ENCODE assay signal across 1 cellular context in genomic region chr5:96934695-96935555, GRCh38.
TF ChIP-seq lines count a peak whose summit lies in the region.

No MANE protein-coding gene starts in this region.

TF ChIP-seq in HepG2, 621 proteins besides CTCF, POLR2A, EP300 and RAD21 (continued from another document):
- TF ChIP-seq GATAD1 (CRISPR knock-in tag; IDR thresholded peaks at IDR 0.05) = peak; percentile 21
- peak; percentile 74 for TF ChIP-seq HOXA3 (CRISPR knock-in tag; IDR thresholded peaks at IDR 0.05)
- TF ChIP-seq TFDP2 (CRISPR knock-in tag; IDR thresholded peaks at IDR 0.05) = peak; percentile 71; the same call in 1 of the 2 replicates
- TF ChIP-seq ZNF230 (CRISPR knock-in tag; IDR thresholded peaks at IDR 0.05) = no peak
- no peak for TF ChIP-seq THAP8 (CRISPR knock-in tag; IDR thresholded peaks at IDR 0.05; ENCODE audit: borderline replicate concordance)
- TF ChIP-seq EEA1 (CRISPR knock-in tag; IDR thresholded peaks at IDR 0.05; ENCODE audit: borderline replicate concordance) = peak; percentile 88; the same call in 1 of the 2 replicates
- TF ChIP-seq AGO2 (optimal IDR thresholded peaks at IDR 0.05; ENCODE audit: low read depth, low read length) = peak; percentile 70
- TF ChIP-seq, protein P1, sequence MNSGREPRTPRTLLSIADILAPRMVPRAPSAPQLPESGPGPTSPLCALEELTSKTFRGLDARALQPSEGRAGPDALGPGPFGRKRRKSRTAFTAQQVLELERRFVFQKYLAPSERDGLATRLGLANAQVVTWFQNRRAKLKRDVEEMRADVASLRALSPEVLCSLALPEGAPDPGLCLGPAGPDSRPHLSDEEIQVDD (CRISPR knock-in tag; IDR thresholded peaks at IDR 0.05; ENCODE audit: borderline replicate concordance) = no peak; the same call in 1 of the 2 replicates
- TF ChIP-seq, protein P2, sequence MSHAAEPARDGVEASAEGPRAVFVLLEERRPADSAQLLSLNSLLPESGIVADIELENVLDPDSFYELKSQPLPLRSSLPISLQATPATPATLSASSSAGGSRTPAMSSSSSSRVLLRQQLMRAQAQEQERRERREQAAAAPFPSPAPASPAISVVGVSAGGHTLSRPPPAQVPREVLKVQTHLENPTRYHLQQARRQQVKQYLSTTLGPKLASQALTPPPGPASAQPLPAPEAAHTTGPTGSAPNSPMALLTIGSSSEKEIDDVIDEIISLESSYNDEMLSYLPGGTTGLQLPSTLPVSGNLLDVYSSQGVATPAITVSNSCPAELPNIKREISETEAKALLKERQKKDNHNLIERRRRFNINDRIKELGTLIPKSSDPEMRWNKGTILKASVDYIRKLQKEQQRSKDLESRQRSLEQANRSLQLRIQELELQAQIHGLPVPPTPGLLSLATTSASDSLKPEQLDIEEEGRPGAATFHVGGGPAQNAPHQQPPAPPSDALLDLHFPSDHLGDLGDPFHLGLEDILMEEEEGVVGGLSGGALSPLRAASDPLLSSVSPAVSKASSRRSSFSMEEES (CRISPR knock-in tag; IDR thresholded peaks at IDR 0.05) = peak; percentile 18; the same call in 1 of the 2 replicates
- TF ChIP-seq ZBTB43 (CRISPR knock-in tag; conservative IDR thresholded peaks at IDR 0.05) = peak; percentile 40; the same call in 1 of the 2 replicates
- TF ChIP-seq ZNF260 (CRISPR knock-in tag; IDR thresholded peaks at IDR 0.05; ENCODE audit: borderline replicate concordance, low read depth) = no peak
- TF ChIP-seq ZNF878 (CRISPR knock-in tag; IDR thresholded peaks at IDR 0.05) = peak; percentile 73
- no peak; the same call in 1 of the 2 replicates for TF ChIP-seq HES4 (CRISPR knock-in tag; IDR thresholded peaks at IDR 0.05; ENCODE audit: borderline replicate concordance)
- TF ChIP-seq, protein P3, sequence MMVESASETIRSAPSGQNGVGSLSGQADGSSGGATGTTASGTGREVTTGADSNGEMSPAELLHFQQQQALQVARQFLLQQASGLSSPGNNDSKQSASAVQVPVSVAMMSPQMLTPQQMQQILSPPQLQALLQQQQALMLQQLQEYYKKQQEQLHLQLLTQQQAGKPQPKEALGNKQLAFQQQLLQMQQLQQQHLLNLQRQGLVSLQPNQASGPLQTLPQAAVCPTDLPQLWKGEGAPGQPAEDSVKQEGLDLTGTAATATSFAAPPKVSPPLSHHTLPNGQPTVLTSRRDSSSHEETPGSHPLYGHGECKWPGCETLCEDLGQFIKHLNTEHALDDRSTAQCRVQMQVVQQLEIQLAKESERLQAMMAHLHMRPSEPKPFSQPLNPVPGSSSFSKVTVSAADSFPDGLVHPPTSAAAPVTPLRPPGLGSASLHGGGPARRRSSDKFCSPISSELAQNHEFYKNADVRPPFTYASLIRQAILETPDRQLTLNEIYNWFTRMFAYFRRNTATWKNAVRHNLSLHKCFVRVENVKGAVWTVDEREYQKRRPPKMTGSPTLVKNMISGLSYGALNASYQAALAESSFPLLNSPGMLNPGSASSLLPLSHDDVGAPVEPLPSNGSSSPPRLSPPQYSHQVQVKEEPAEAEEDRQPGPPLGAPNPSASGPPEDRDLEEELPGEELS (CRISPR knock-in tag; IDR thresholded peaks at IDR 0.05) = peak; percentile 62
- TF ChIP-seq ZNF350 (CRISPR knock-in tag; IDR thresholded peaks at IDR 0.05; ENCODE audit: borderline replicate concordance, low read depth) = peak; percentile 80; the same call in 1 of the 2 replicates
- TF ChIP-seq REPIN1 (CRISPR knock-in tag; IDR thresholded peaks at IDR 0.05; ENCODE audit: borderline replicate concordance, low read depth) = peak; percentile 77
- no peak for TF ChIP-seq SATB2 (CRISPR knock-in tag; IDR thresholded peaks at IDR 0.05)
- TF ChIP-seq GLI4 (CRISPR knock-in tag; IDR thresholded peaks at IDR 0.05; ENCODE audit: borderline replicate concordance) = peak; percentile 43; the same call in 1 of the 2 replicates
- TF ChIP-seq, protein P4, sequence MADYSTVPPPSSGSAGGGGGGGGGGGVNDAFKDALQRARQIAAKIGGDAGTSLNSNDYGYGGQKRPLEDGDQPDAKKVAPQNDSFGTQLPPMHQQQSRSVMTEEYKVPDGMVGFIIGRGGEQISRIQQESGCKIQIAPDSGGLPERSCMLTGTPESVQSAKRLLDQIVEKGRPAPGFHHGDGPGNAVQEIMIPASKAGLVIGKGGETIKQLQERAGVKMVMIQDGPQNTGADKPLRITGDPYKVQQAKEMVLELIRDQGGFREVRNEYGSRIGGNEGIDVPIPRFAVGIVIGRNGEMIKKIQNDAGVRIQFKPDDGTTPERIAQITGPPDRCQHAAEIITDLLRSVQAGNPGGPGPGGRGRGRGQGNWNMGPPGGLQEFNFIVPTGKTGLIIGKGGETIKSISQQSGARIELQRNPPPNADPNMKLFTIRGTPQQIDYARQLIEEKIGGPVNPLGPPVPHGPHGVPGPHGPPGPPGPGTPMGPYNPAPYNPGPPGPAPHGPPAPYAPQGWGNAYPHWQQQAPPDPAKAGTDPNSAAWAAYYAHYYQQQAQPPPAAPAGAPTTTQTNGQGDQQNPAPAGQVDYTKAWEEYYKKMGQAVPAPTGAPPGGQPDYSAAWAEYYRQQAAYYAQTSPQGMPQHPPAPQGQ (CRISPR knock-in tag; IDR thresholded peaks at IDR 0.05; ENCODE audit: borderline replicate concordance) = no peak
- peak; percentile 71 for TF ChIP-seq MAX (IDR thresholded peaks at IDR 0.05)
- no peak for TF ChIP-seq MZF1 (CRISPR knock-in tag; IDR thresholded peaks at IDR 0.05; ENCODE audit: borderline replicate concordance)
- TF ChIP-seq NONO (IDR thresholded peaks at IDR 0.05) = no peak
- TF ChIP-seq NONO (CRISPR knock-in tag; conservative IDR thresholded peaks at IDR 0.05) = peak; percentile 70
- TF ChIP-seq ZNF292 (CRISPR knock-in tag; IDR thresholded peaks at IDR 0.05; ENCODE audit: borderline replicate concordance, low read depth) = peak; percentile 99
- TF ChIP-seq NPAS2 (CRISPR knock-in tag; IDR thresholded peaks at IDR 0.05; ENCODE audit: borderline replicate concordance) = 0 out of 2 replicates have a peak, but pooled peaks have one; percentile 18
- no peak for TF ChIP-seq FOXA1 (IDR thresholded peaks at IDR 0.05)
- TF ChIP-seq FOXA1 (CRISPR knock-in tag; IDR thresholded peaks at IDR 0.05) = peak; percentile 95
- TF ChIP-seq PRDM15 (CRISPR knock-in tag; IDR thresholded peaks at IDR 0.05) = peak; percentile 99
- peak in 1 of 2 experiments; percentile 63; a peak in 2 of 4 replicates for TF ChIP-seq NR2F1 (CRISPR knock-in tag; IDR thresholded peaks at IDR 0.05)
- 0 out of 2 replicates have a peak, but pooled peaks have one; percentile 41 for TF ChIP-seq JUND (CRISPR knock-in tag; IDR thresholded peaks at IDR 0.05)
- no peak for TF ChIP-seq CREB1 (IDR thresholded peaks at IDR 0.05)
- TF ChIP-seq CREB1 (CRISPR knock-in tag; IDR thresholded peaks at IDR 0.05) = peak; percentile 42
- TF ChIP-seq ZNF546 (CRISPR knock-in tag; conservative IDR thresholded peaks at IDR 0.05) = no peak; the same call in 1 of the 2 replicates
- TF ChIP-seq KAT7 (CRISPR knock-in tag; IDR thresholded peaks at IDR 0.05; ENCODE audit: borderline replicate concordance) = peak; percentile 89; the same call in 1 of the 2 replicates
- TF ChIP-seq, protein P5, sequence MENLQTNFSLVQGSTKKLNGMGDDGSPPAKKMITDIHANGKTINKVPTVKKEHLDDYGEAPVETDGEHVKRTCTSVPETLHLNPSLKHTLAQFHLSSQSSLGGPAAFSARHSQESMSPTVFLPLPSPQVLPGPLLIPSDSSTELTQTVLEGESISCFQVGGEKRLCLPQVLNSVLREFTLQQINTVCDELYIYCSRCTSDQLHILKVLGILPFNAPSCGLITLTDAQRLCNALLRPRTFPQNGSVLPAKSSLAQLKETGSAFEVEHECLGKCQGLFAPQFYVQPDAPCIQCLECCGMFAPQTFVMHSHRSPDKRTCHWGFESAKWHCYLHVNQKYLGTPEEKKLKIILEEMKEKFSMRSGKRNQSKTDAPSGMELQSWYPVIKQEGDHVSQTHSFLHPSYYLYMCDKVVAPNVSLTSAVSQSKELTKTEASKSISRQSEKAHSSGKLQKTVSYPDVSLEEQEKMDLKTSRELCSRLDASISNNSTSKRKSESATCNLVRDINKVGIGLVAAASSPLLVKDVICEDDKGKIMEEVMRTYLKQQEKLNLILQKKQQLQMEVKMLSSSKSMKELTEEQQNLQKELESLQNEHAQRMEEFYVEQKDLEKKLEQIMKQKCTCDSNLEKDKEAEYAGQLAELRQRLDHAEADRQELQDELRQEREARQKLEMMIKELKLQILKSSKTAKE (CRISPR knock-in tag; IDR thresholded peaks at IDR 0.05; ENCODE audit: borderline replicate concordance) = peak; percentile 56; the same call in 1 of the 2 replicates
- peak; percentile 91 for TF ChIP-seq POLR2G (IDR thresholded peaks at IDR 0.05; ENCODE audit: low read depth, low read length)
- TF ChIP-seq, protein P6, sequence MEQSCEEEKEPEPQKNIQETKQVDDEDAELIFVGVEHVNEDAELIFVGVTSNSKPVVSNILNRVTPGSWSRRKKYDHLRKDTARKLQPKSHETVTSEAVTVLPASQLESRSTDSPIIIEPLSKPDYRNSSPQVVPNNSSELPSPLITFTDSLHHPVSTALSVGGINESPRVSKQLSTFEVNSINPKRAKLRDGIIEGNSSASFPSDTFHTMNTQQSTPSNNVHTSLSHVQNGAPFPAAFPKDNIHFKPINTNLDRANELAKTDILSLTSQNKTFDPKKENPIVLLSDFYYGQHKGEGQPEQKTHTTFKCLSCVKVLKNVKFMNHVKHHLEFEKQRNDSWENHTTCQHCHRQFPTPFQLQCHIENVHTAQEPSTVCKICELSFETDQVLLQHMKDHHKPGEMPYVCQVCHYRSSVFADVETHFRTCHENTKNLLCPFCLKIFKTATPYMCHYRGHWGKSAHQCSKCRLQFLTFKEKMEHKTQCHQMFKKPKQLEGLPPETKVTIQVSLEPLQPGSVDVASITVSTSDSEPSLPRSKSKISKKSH (CRISPR knock-in tag; IDR thresholded peaks at IDR 0.05; ENCODE audit: borderline replicate concordance) = peak; percentile 77; the same call in 1 of the 2 replicates
- peak; percentile 78 for TF ChIP-seq POGZ (CRISPR knock-in tag; IDR thresholded peaks at IDR 0.05)
- peak in 1 of 2 experiments; percentile 79; a peak in 2 of 4 replicates for TF ChIP-seq KLF16 (CRISPR knock-in tag; IDR thresholded peaks at IDR 0.05)
